ENCODE assay signal across 27 cellular contexts in the genomic region with DNA sequence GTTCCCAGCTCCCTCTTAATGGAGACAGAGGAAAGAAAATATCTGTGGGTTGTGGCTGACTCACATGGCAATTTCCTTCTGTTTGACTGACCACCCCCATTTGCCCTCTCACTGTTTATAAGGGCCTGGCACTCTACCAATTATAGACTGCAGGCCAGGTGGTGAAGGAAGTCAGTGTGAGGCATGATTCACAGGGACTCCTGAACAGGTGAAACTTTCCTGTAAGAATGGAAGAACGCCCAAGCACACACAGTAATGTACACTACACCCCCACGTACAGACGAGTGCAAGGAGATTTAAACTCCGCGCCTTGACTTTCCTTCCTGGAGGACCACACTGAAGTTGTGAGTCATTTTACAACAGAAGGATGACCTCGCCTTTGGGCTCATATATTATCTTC.
DNase-seq lines count a peak whose midpoint lies in the region; ATAC-seq, FAIRE-seq and TF ChIP-seq lines count a peak whose summit lies in the region.
"Had no signal": no experiment of that assay in that cellular context is flagged by ENCODE, and none has a peak within 500 bp of the region (broad histone marks: within the 10 kb centered on the region; RNA-seq: fewer than 3 reads in every experiment).

No MANE protein-coding gene starts in this region.

- no peak for FAIRE-seq in astrocyte (lab: Jason Lieb, UNC)

- peaks cover 5% of the 10 kb centered on the region for H3K9me3 Mint-ChIP-seq in astrocyte (ENCODE audit: unreplicated experiment)
- peaks cover 17% of the 10 kb centered on the region for H3K9me3 Mint-ChIP-seq in activated CD4-positive, alpha-beta T cell treated with anti-CD3 and anti-CD28 coated beads, Interleukin-2, amount 10 ng/mL, durations not matched to agents 7 days and 5 days
- no peaks in the 10 kb centered on the region for H3K9me3 Mint-ChIP-seq in stimulated activated memory B cell treated with anti-CD40 and anti-IgM and Interleukin-4, amounts not matched to agents 10 μg/mL and 1 μg/mL and 100 μg/mL, for 72 hours

- no peaks in the 10 kb centered on the region for H3K79me2 ChIP-seq in astrocyte (ENCODE audit: insufficient read depth, low read length)

- no peak overlapping the region for H3K4me2 ChIP-seq in astrocyte (ENCODE audit: low read length)

- in situ Hi-C loops in transverse colon (cut with MboI; ENCODE audit: low pct_ligation_motif_present in 1 of 4, low pct_unique_long_range_greater_than_20kb in 1 of 4, low sequenced_read_pairs in 3 of 4), result no loop called here

- POLR2A ChIA-PET in activated CD4-positive, alpha-beta T cell treated with anti-CD3 and anti-CD28 coated beads, Interleukin-2, amount 10 ng/mL, durations not matched to agents 7 days and 5 days (lab: Charles Lee), result no interaction called here

- H3K4me3 Mint-ChIP-seq in astrocyte (ENCODE audit: unreplicated experiment), result no peak overlapping the region
- no peak overlapping the region for H3K4me3 Mint-ChIP-seq in activated CD4-positive, alpha-beta T cell treated with anti-CD3 and anti-CD28 coated beads, Interleukin-2, amount 10 ng/mL, durations not matched to agents 7 days and 5 days
- no peak overlapping the region for H3K4me3 Mint-ChIP-seq in stimulated activated memory B cell treated with anti-CD40 and anti-IgM and Interleukin-4, amounts not matched to agents 10 μg/mL and 1 μg/mL and 100 μg/mL, for 72 hours
- H3K4me3 Mint-ChIP-seq: activated T-helper 1 cell treated with anti-CD3 and anti-CD28 coated beads, Interleukin-12 subunit alpha, Interleukin-12 subunit beta, Interleukin-2, Interleukin-4 antibody, amounts not matched to agents 30 ng/mL and 10 ng/mL and 1 ng/mL, durations not matched to agents 14 hours and 24 hours and 36 hours; CD4-positive, CD25-positive, alpha-beta regulatory T cell; dendritic cell treated with granulocyte-macrophage colony-stimulating factor and Interleukin-4, amounts not matched to agents 40 ng/mL and 50 ng/mL, for 4 days; naive thymus-derived CD8-positive, alpha-beta T cell; stimulated activated naive B cell treated with anti-CD40 and anti-IgM and Interleukin-4, amounts not matched to agents 10 μg/mL and 1 μg/mL and 100 μg/mL, for 72 hours; WTC11 had no signal

- H3K36me3 ChIP-seq in MG63 (no peaks in the 10 kb centered on the region), astrocyte (ENCODE audit: insufficient read depth, low read length) (no peaks in the 10 kb centered on the region), transverse colon (no peaks in the 10 kb centered on the region)
- H3K36me3 ChIP-seq: right atrium auricular region, suprapubic skin had no signal

- no peak overlapping the region for H2AFZ ChIP-seq in astrocyte (ENCODE audit: low read depth, low read length)
- H2AFZ ChIP-seq: GM23248 had no signal

- no peak for TF ChIP-seq POLR2A in transverse colon (IDR thresholded peaks at IDR 0.05)

- WGBS in transverse colon (ENCODE audit: low coverage in 1 of 2), 2 donors, result 20% methylated on average over 1 to 6 of the region's 6 CpGs

- H3K9ac ChIP-seq in astrocyte (ENCODE audit: low read length), result no peak overlapping the region
- H3K9ac ChIP-seq: GM23248 had no signal

- H3K4me1 ChIP-seq in astrocyte (ENCODE audit: insufficient read depth, low read length) (no peaks in the 10 kb centered on the region), transverse colon (no peaks in the 10 kb centered on the region)
- H3K4me1 ChIP-seq: right atrium auricular region, suprapubic skin had no signal

- H3K4me1 Mint-ChIP-seq in astrocyte (ENCODE audit: low read depth, unreplicated experiment), result no peaks in the 10 kb centered on the region
- H3K4me1 Mint-ChIP-seq in activated CD4-positive, alpha-beta T cell treated with anti-CD3 and anti-CD28 coated beads, Interleukin-2, amount 10 ng/mL, durations not matched to agents 7 days and 5 days, result no peaks in the 10 kb centered on the region
- no peaks in the 10 kb centered on the region for H3K4me1 Mint-ChIP-seq in stimulated activated memory B cell treated with anti-CD40 and anti-IgM and Interleukin-4, amounts not matched to agents 10 μg/mL and 1 μg/mL and 100 μg/mL, for 72 hours
- H3K4me1 Mint-ChIP-seq: CD4-positive, CD25-positive, alpha-beta regulatory T cell; naive thymus-derived CD8-positive, alpha-beta T cell; stimulated activated naive B cell treated with anti-CD40 and anti-IgM and Interleukin-4, amounts not matched to agents 10 μg/mL and 1 μg/mL and 100 μg/mL, for 72 hours; WTC11 had no signal

- TF ChIP-seq CTCF in astrocyte (IDR thresholded peaks at IDR 0.05; ENCODE audit: insufficient read depth, low read depth, low read length) (no peak), transverse colon (IDR thresholded peaks at IDR 0.05) (no peak)

- H3K27ac ChIP-seq in astrocyte (ENCODE audit: low read depth, low read length) (no peak overlapping the region), transverse colon (no peak overlapping the region)
- H3K27ac ChIP-seq: GM23248, right atrium auricular region, suprapubic skin had no signal

- H3K27me3 Mint-ChIP-seq in astrocyte (ENCODE audit: low read depth, unreplicated experiment), result no peaks in the 10 kb centered on the region
- no peaks in the 10 kb centered on the region for H3K27me3 Mint-ChIP-seq in activated CD4-positive, alpha-beta T cell treated with anti-CD3 and anti-CD28 coated beads, Interleukin-2, amount 10 ng/mL, durations not matched to agents 7 days and 5 days
- no peaks in the 10 kb centered on the region for H3K27me3 Mint-ChIP-seq in stimulated activated memory B cell treated with anti-CD40 and anti-IgM and Interleukin-4, amounts not matched to agents 10 μg/mL and 1 μg/mL and 100 μg/mL, for 72 hours
- H3K27me3 Mint-ChIP-seq: CD4-positive, CD25-positive, alpha-beta regulatory T cell; dendritic cell treated with granulocyte-macrophage colony-stimulating factor and Interleukin-4, amounts not matched to agents 40 ng/mL and 50 ng/mL, for 4 days; stimulated activated naive B cell treated with anti-CD40 and anti-IgM and Interleukin-4, amounts not matched to agents 10 μg/mL and 1 μg/mL and 100 μg/mL, for 72 hours had no signal

- H3K9me3 ChIP-seq in MG63, result peaks cover 15% of the 10 kb centered on the region
- H3K9me3 ChIP-seq in astrocyte (ENCODE audit: insufficient read depth, low read depth, low read length), result peaks cover 11% of the 10 kb centered on the region
- H3K9me3 ChIP-seq in transverse colon, result peaks cover 8 to 10% of the 10 kb centered on the region in 2 donors

- H3K27me3 ChIP-seq in MG63, result no peaks in the 10 kb centered on the region
- H3K27me3 ChIP-seq in astrocyte (ENCODE audit: insufficient read depth, low read length), result no peaks in the 10 kb centered on the region
- H3K27me3 ChIP-seq in transverse colon, result no peaks in the 10 kb centered on the region
- H3K27me3 ChIP-seq: right atrium auricular region, suprapubic skin had no signal

- H3K27ac Mint-ChIP-seq in astrocyte (ENCODE audit: unreplicated experiment), result no peak overlapping the region
- H3K27ac Mint-ChIP-seq in activated CD4-positive, alpha-beta T cell treated with anti-CD3 and anti-CD28 coated beads, Interleukin-2, amount 10 ng/mL, durations not matched to agents 7 days and 5 days, result no peak overlapping the region
- no peak overlapping the region for H3K27ac Mint-ChIP-seq in stimulated activated memory B cell treated with anti-CD40 and anti-IgM and Interleukin-4, amounts not matched to agents 10 μg/mL and 1 μg/mL and 100 μg/mL, for 72 hours
- H3K27ac Mint-ChIP-seq: activated T-helper 1 cell treated with anti-CD3 and anti-CD28 coated beads, Interleukin-12 subunit alpha, Interleukin-12 subunit beta, Interleukin-2, Interleukin-4 antibody, amounts not matched to agents 30 ng/mL and 10 ng/mL and 1 ng/mL, durations not matched to agents 14 hours and 24 hours and 36 hours; CD4-positive, CD25-positive, alpha-beta regulatory T cell; dendritic cell treated with granulocyte-macrophage colony-stimulating factor and Interleukin-4, amounts not matched to agents 40 ng/mL and 50 ng/mL, for 4 days; naive thymus-derived CD8-positive, alpha-beta T cell; stimulated activated naive B cell treated with anti-CD40 and anti-IgM and Interleukin-4, amounts not matched to agents 10 μg/mL and 1 μg/mL and 100 μg/mL, for 72 hours; WTC11 had no signal

- no peak for ATAC-seq in stimulated activated memory B cell treated with anti-CD40 and anti-IgM and Interleukin-4, amounts not matched to agents 10 μg/mL and 1 μg/mL and 100 μg/mL, for 72 hours
- ATAC-seq in GM18909 (IDR thresholded peaks at IDR 0.05; ENCODE audit: poor library complexity, unreplicated experiment), result no peak
- ATAC-seq: naive thymus-derived CD8-positive, alpha-beta T cell; stimulated activated naive B cell treated with anti-CD40 and anti-IgM and Interleukin-4, amounts not matched to agents 10 μg/mL and 1 μg/mL and 100 μg/mL, for 72 hours; WTC11 had no signal

- no peak for TF ChIP-seq EP300 in transverse colon (IDR thresholded peaks at IDR 0.05; ENCODE audit: low read depth)

- intact Hi-C loops in transverse colon (cut with DNase I; ENCODE audit: low total_unique reads), result no loop called here

- DNase-seq in MG63, result peak; percentile 50
- peak; percentile 29 for DNase-seq in astrocyte (ENCODE audit: low read depth)
- peak; percentile 34 for DNase-seq in left kidney (ENCODE audit: low read depth, low spot score)
- DNase-seq in transverse colon, result peak; percentile 22
- no peak for DNase-seq in activated CD4-positive, alpha-beta T cell treated with anti-CD3 and anti-CD28 coated beads, Interleukin-2, amount 10 ng/mL, durations not matched to agents 7 days and 5 days
- DNase-seq: activated naive CD4-positive, alpha-beta T cell treated with anti-CD3 and anti-CD28 coated beads, Interleukin-2, amount 50 U/mL, for 16 hours; amygdala; caudate nucleus; CD4-positive, CD25-positive, alpha-beta regulatory T cell; DMS153; GM23248; KG1; kidney glomerular epithelial cell; MV-4-11; naive thymus-derived CD8-positive, alpha-beta T cell; NCI-H1694 treated with DMSO at 0.1 percent for 48 hours; NCI-H69; stimulated activated CD4-positive, alpha-beta T cell treated with anti-CD3 and anti-CD28 coated beads, Interleukin-4, amount 100 ng/mL, for 1 hour; stimulated activated naive B cell treated with anti-CD40 and anti-IgM and Interleukin-4, amounts not matched to agents 10 μg/mL and 1 μg/mL and 100 μg/mL, for 72 hours; T1000 had no signal

- H3K36me3 Mint-ChIP-seq in astrocyte (ENCODE audit: low read depth, unreplicated experiment), result no peaks in the 10 kb centered on the region
- no peaks in the 10 kb centered on the region for H3K36me3 Mint-ChIP-seq in activated CD4-positive, alpha-beta T cell treated with anti-CD3 and anti-CD28 coated beads, Interleukin-2, amount 10 ng/mL, durations not matched to agents 7 days and 5 days (ENCODE audit: low read depth)
- no peaks in the 10 kb centered on the region for H3K36me3 Mint-ChIP-seq in stimulated activated memory B cell treated with anti-CD40 and anti-IgM and Interleukin-4, amounts not matched to agents 10 μg/mL and 1 μg/mL and 100 μg/mL, for 72 hours
- H3K36me3 Mint-ChIP-seq: CD4-positive, CD25-positive, alpha-beta regulatory T cell; stimulated activated naive B cell treated with anti-CD40 and anti-IgM and Interleukin-4, amounts not matched to agents 10 μg/mL and 1 μg/mL and 100 μg/mL, for 72 hours had no signal

- no peaks in the 10 kb centered on the region for H4K20me1 ChIP-seq in astrocyte (ENCODE audit: insufficient read depth, low read length)

- H3K4me3 ChIP-seq in MG63, result no peak overlapping the region
- H3K4me3 ChIP-seq in astrocyte (ENCODE audit: insufficient read depth, low read depth, low read length), result no peak overlapping the region
- no peak overlapping the region for H3K4me3 ChIP-seq in transverse colon
- H3K4me3 ChIP-seq: GM23248, right atrium auricular region, suprapubic skin had no signal

- CTCF ChIA-PET in activated CD4-positive, alpha-beta T cell treated with anti-CD3 and anti-CD28 coated beads, Interleukin-2, amount 10 ng/mL, durations not matched to agents 7 days and 5 days (lab: Charles Lee), result no interaction called here
